ENCODE assay signal across 8 cellular contexts in genomic region chr2:85132392-85132791, GRCh38. TPM values are rescaled to one million over a fixed set of nuclear protein-coding genes. Genes with fewer than 3 reads are reported as not detected.
DNase-seq lines count a peak whose midpoint lies in the region; ATAC-seq and TF ChIP-seq lines count a peak whose summit lies in the region.

No MANE protein-coding gene starts in this region.

- no peaks in the 10 kb centered on the region for H3K9me3 ChIP-seq in fibroblast of lung (ENCODE audit: control insufficient read depth, insufficient read depth, low read depth, low read length)
- H3K9me3 ChIP-seq in parathyroid adenoma (ENCODE audit: control insufficient read depth, low read length): no peaks in the 10 kb centered on the region

- H3K27me3 ChIP-seq in fibroblast of lung (ENCODE audit: control insufficient read depth, insufficient read depth, low read length) (no peaks in the 10 kb centered on the region), parathyroid adenoma (ENCODE audit: control insufficient read depth, insufficient read depth, low read length) (no peaks in the 10 kb centered on the region)

- H3K9ac ChIP-seq in fibroblast of lung (ENCODE audit: insufficient read depth, low read length) (peak overlapping the region; percentile 42), parathyroid adenoma (peak overlapping the region; percentile 3)

- H3K36me3 ChIP-seq in fibroblast of lung (ENCODE audit: control insufficient read depth, insufficient read depth, low read length) (no peaks in the 10 kb centered on the region), parathyroid adenoma (ENCODE audit: control insufficient read depth, insufficient read depth, low read length) (no peaks in the 10 kb centered on the region)

- H4K20me1 ChIP-seq in fibroblast of lung (ENCODE audit: control insufficient read depth, extremely low read depth, insufficient read depth, low read length): no peaks in the 10 kb centered on the region

- H3K4me2 ChIP-seq in fibroblast of lung (ENCODE audit: extremely low read depth, insufficient read depth, low read length): peak overlapping the region; percentile 53
- H3K4me2 ChIP-seq in parathyroid adenoma (ENCODE audit: low read length): peak overlapping the region; percentile 95

- H3K27ac ChIP-seq in fibroblast of lung (ENCODE audit: insufficient read depth, low read length): no peak overlapping the region
- peak overlapping the region; percentile 37 for H3K27ac ChIP-seq in parathyroid adenoma

- no peak for ATAC-seq in HG03432 (IDR thresholded peaks at IDR 0.05; ENCODE audit: unreplicated experiment)

- H3K79me2 ChIP-seq in fibroblast of lung (ENCODE audit: control insufficient read depth, insufficient read depth, low read length) (no peaks in the 10 kb centered on the region), parathyroid adenoma (peaks cover 3% of the 10 kb centered on the region)

- H2AFZ ChIP-seq in fibroblast of lung (ENCODE audit: low read length) (peak overlapping the region; percentile 60), parathyroid adenoma (peak overlapping the region; percentile 69)

- peak; percentile 30 for DNase-seq in Daoy (ENCODE audit: low read depth)
- peak; percentile 21 for DNase-seq in RPMI7951 (ENCODE audit: low read depth)
- peak in 1 of 2 donors; percentile 58 for DNase-seq in fibroblast of lung (ENCODE audit: low read depth in 2 of 2)
- no peak for DNase-seq in HK-2 (ENCODE audit: unreplicated experiment)
- no peak for DNase-seq in NCI-H774 (lab: John Stamatoyannopoulos, UW)
- no peak for DNase-seq in activated CD8-positive, alpha-beta memory T cell treated with anti-CD3 and anti-CD28 coated beads, Interleukin-2, amount 50 U/mL, for 4 hours

- TF ChIP-seq CTCF in fibroblast of lung (conservative IDR thresholded peaks at IDR 0.05 in 1 of 2, IDR thresholded peaks at IDR 0.05 in 1 of 2; ENCODE audit: low read depth in 1 of 2, low read length in 2 of 2) (no peak), parathyroid adenoma (IDR thresholded peaks at IDR 0.05) (no peak)

- H3K4me3 ChIP-seq in fibroblast of lung (replicated peaks in 1 of 4; ENCODE audit: control extremely low read depth in 1 of 4, insufficient read depth in 1 of 4, low read depth in 3 of 4, low read length in 4 of 4): peak overlapping the region; percentile 59 to 78 (median 70)
- H3K4me3 ChIP-seq in parathyroid adenoma (ENCODE audit: low read depth, low read length): peak overlapping the region; percentile 71

- H3K4me1 ChIP-seq in fibroblast of lung (ENCODE audit: control insufficient read depth, extremely low read depth, insufficient read depth, low read length) (peaks cover 4% of the 10 kb centered on the region), parathyroid adenoma (peaks cover 3% of the 10 kb centered on the region)

RNA-seq across cellular contexts. Expression of gene TCF7L1, which starts 0.8 kb away (rescaled TPM):
- 0.11 and 0.27 TPM in 2 replicates for total RNA-seq in Daoy (2014; rRNA removed; shearing (Covaris generic))
- 0.39 TPM in 1 of 2 replicates, not detected in the other for total RNA-seq in RPMI7951 (2014; rRNA removed; shearing (Covaris generic))
- 0.51 and 0.83 TPM in 2 replicates for total RNA-seq in fibroblast of lung
- 1.5 and 1.9 TPM in 2 replicates for polyA plus RNA-seq in fibroblast of lung
- 8.0 and 10.2 TPM in 2 replicates for polyA plus RNA-seq in fibroblast of lung (2012)
- 6.6 and 9.9 TPM in 2 replicates for polyA minus RNA-seq in fibroblast of lung (ENCODE audit: low replicate concordance)

Comparison
In these comparisons a context has a peak if more than half of its experiments do, and no peak if none do; other contexts are left out.
1. DNase-seq: peak in Daoy (single experiment) and RPMI7951 (single experiment); none in HK-2 (single experiment), NCI-H774 (single experiment) and activated CD8-positive, alpha-beta memory T cell treated with anti-CD3 and anti-CD28 coated beads, Interleukin-2, amount 50 U/mL, for 4 hours (single experiment).